Comparison of ENCODE assay signal across 1 cellular context in genomic region chr21:45045481-45045880, GRCh38.
TF ChIP-seq lines count a peak whose summit lies in the region.

No MANE protein-coding gene starts in this region.

TF ChIP-seq in IMR-90, 13 proteins besides CTCF, POLR2A, EP300 and RAD21 (continued from another document):
- TF ChIP-seq ELK1 (IDR thresholded peaks at IDR 0.05; ENCODE audit: borderline replicate concordance, low read depth, low read length) = no peak
- TF ChIP-seq MAFK (IDR thresholded peaks at IDR 0.05; ENCODE audit: low read depth, low read length) = no peak
- TF ChIP-seq USF2 (IDR thresholded peaks at IDR 0.05; ENCODE audit: low read depth, low read length) = no peak
- TF ChIP-seq MAZ (IDR thresholded peaks at IDR 0.05; ENCODE audit: borderline replicate concordance, low read depth, low read length) = no peak
- TF ChIP-seq CHD1 (IDR thresholded peaks at IDR 0.05; ENCODE audit: low read depth, low read length) = no peak
- TF ChIP-seq MXI1 (IDR thresholded peaks at IDR 0.05; ENCODE audit: borderline replicate concordance, low read depth, low read length) = no peak
- TF ChIP-seq RCOR1 (IDR thresholded peaks at IDR 0.05; ENCODE audit: insufficient replicate concordance, low read length) = no peak
- TF ChIP-seq NFE2L2 (IDR thresholded peaks at IDR 0.05; ENCODE audit: low read depth, low read length) = no peak
- no peak for TF ChIP-seq SMC3 (IDR thresholded peaks at IDR 0.05; ENCODE audit: low read depth, low read length)
- no peak for TF ChIP-seq BHLHE40 (IDR thresholded peaks at IDR 0.05; ENCODE audit: low read depth, low read length)
- TF ChIP-seq RFX5 (IDR thresholded peaks at IDR 0.05; ENCODE audit: low read depth, low read length) = no peak
- no peak for TF ChIP-seq CEBPB (IDR thresholded peaks at IDR 0.05; ENCODE audit: low read depth, low read length)
TF ChIP-seq in IMR-90: peak in this region for 0.
